Comparison of ENCODE assay signal across 8 cellular contexts in genomic region chr20:18019068-18019467, GRCh38. TPM values are rescaled to one million over a fixed set of nuclear protein-coding genes. Genes with fewer than 3 reads are reported as not detected.
DNase-seq lines count a peak whose midpoint lies in the region; ATAC-seq and TF ChIP-seq lines count a peak whose summit lies in the region.

No MANE protein-coding gene starts in this region.

- DNase-seq in activated naive CD4-positive, alpha-beta T cell treated with anti-CD3 and anti-CD28 coated beads for 36 hours, result peak; percentile 27
- no peak for DNase-seq in activated naive CD4-positive, alpha-beta T cell treated with Interleukin-2 at 50 U/mL for 16 hours
- DNase-seq in NCI-H2081 (lab: John Stamatoyannopoulos, UW) (no peak), RWPE1 (ENCODE audit: low spot score) (no peak)

- H3K27me3 ChIP-seq in liver (ENCODE audit: control insufficient read depth in 4 of 4, insufficient read depth in 4 of 4, low read length in 3 of 4), result no peaks in the 10 kb centered on the region

- peak; percentile 58 to 67 for TF ChIP-seq RAD21 in liver (IDR thresholded peaks at IDR 0.05)

- intact Hi-C loops in activated naive CD4-positive, alpha-beta T cell treated with anti-CD3 and anti-CD28 coated beads for 36 hours (cut with micrococcal nuclease), result no loop called here

- H3K4me1 ChIP-seq in liver (ENCODE audit: control insufficient read depth in 4 of 4, insufficient read depth in 4 of 4, low read length in 3 of 4), result no peaks in the 10 kb centered on the region

- H3K27ac ChIP-seq in VCaP, result no peak overlapping the region
- H3K27ac ChIP-seq in liver (ENCODE audit: low read depth in 1 of 2, low read length in 2 of 2), result no peak overlapping the region
- H3K27ac ChIP-seq in RWPE1, result no peak overlapping the region

- H3K4me3 Mint-ChIP-seq in activated naive CD4-positive, alpha-beta T cell treated with anti-CD3 and anti-CD28 coated beads for 36 hours, result no peak overlapping the region

- H3K9ac ChIP-seq in liver (ENCODE audit: low read depth in 1 of 2, low read length in 2 of 2), result no peak overlapping the region

- ATAC-seq in HG03066 (IDR thresholded peaks at IDR 0.05; ENCODE audit: low read depth, unreplicated experiment), result peak; percentile 66
- ATAC-seq in GM18519 (IDR thresholded peaks at IDR 0.05; ENCODE audit: low FRiP score, unreplicated experiment), result no peak

- no peaks in the 10 kb centered on the region for H3K4me1 Mint-ChIP-seq in activated naive CD4-positive, alpha-beta T cell treated with anti-CD3 and anti-CD28 coated beads for 36 hours (ENCODE audit: low read depth)

- no peak overlapping the region for H3K27ac Mint-ChIP-seq in activated naive CD4-positive, alpha-beta T cell treated with anti-CD3 and anti-CD28 coated beads for 36 hours

- no peak overlapping the region for H3K4me3 ChIP-seq in liver (ENCODE audit: low read depth in 1 of 3, low read length in 3 of 3)

- H3K9me3 ChIP-seq in liver (ENCODE audit: control insufficient read depth in 4 of 4, low read length in 3 of 4), result no peaks in the 10 kb centered on the region

- peak; percentile 44; the same call in 1 of the 2 replicates for TF ChIP-seq CTCF in VCaP (conservative IDR thresholded peaks at IDR 0.05)
- TF ChIP-seq CTCF in liver (IDR thresholded peaks at IDR 0.05; ENCODE audit: low read depth, low read length, missing input control), result peak; percentile 35
- TF ChIP-seq CTCF in RWPE1 (conservative IDR thresholded peaks at IDR 0.05; ENCODE audit: low read depth), result no peak; the same call in 1 of the 2 replicates

- POLR2A ChIA-PET in RWPE1 (lab: Yijun Ruan, JAX; ENCODE audit: low non-redundant PET), result no interaction called here

- CTCF ChIA-PET in activated naive CD4-positive, alpha-beta T cell treated with anti-CD3 and anti-CD28 coated beads for 36 hours (lab: Charles Lee), result no interaction called here
- CTCF ChIA-PET in RWPE1 (lab: Yijun Ruan, JAX), result no interaction called here

- H3K27me3 Mint-ChIP-seq in activated naive CD4-positive, alpha-beta T cell treated with anti-CD3 and anti-CD28 coated beads for 36 hours (ENCODE audit: low read depth), result peaks cover 3% of the 10 kb centered on the region

- WGBS in liver, result 8% methylated on average over 1 of the region's 1 CpG

- no peaks in the 10 kb centered on the region for H3K9me3 Mint-ChIP-seq in activated naive CD4-positive, alpha-beta T cell treated with anti-CD3 and anti-CD28 coated beads for 36 hours

- no peaks in the 10 kb centered on the region for H3K36me3 ChIP-seq in liver (ENCODE audit: control insufficient read depth in 4 of 4, insufficient read depth in 3 of 4, low read depth in 1 of 4, low read length in 3 of 4)

- H3K36me3 Mint-ChIP-seq in activated naive CD4-positive, alpha-beta T cell treated with anti-CD3 and anti-CD28 coated beads for 36 hours (ENCODE audit: low read depth), result no peaks in the 10 kb centered on the region

TF ChIP-seq in liver, 16 proteins besides CTCF, POLR2A, EP300 and RAD21:
- TF ChIP-seq, protein P1, sequence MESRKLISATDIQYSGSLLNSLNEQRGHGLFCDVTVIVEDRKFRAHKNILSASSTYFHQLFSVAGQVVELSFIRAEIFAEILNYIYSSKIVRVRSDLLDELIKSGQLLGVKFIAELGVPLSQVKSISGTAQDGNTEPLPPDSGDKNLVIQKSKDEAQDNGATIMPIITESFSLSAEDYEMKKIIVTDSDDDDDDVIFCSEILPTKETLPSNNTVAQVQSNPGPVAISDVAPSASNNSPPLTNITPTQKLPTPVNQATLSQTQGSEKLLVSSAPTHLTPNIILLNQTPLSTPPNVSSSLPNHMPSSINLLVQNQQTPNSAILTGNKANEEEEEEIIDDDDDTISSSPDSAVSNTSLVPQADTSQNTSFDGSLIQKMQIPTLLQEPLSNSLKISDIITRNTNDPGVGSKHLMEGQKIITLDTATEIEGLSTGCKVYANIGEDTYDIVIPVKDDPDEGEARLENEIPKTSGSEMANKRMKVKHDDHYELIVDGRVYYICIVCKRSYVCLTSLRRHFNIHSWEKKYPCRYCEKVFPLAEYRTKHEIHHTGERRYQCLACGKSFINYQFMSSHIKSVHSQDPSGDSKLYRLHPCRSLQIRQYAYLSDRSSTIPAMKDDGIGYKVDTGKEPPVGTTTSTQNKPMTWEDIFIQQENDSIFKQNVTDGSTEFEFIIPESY (IDR thresholded peaks at IDR 0.05), result no peak
- TF ChIP-seq, protein P2, sequence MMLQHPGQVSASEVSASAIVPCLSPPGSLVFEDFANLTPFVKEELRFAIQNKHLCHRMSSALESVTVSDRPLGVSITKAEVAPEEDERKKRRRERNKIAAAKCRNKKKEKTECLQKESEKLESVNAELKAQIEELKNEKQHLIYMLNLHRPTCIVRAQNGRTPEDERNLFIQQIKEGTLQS (IDR thresholded peaks at IDR 0.05), result no peak
- TF ChIP-seq HNF4G (IDR thresholded peaks at IDR 0.05), result no peak

RNA-seq across cellular contexts. Expression of gene OVOL2, which starts 38.6 kb away (rescaled TPM):
- total RNA-seq in activated naive CD4-positive, alpha-beta T cell treated with anti-CD3 and anti-CD28 coated beads for 36 hours, result not detected
- total RNA-seq in liver, result under 1 TPM in 1 of 2 donors, not detected in 1; 0.17 TPM
- polyA plus RNA-seq in liver, result under 1 TPM in 1 of 2 donors, not detected in 1; 0.13 TPM

RNA-seq across cellular contexts. Expression of gene MGME1, which starts 50.2 kb away (rescaled TPM):
- total RNA-seq in activated naive CD4-positive, alpha-beta T cell treated with anti-CD3 and anti-CD28 coated beads for 36 hours, result 10 to 100 TPM; 28.7 to 30.6 TPM
- total RNA-seq in liver, result 10 to 100 TPM in 1 of 2 donors, 1 to 10 TPM in 1; 5.9 to 26.8 TPM
- polyA plus RNA-seq in liver, result 1 to 10 TPM; 4.2 to 7.5 TPM

RNA-seq across cellular contexts. Expression of gene SNX5, which starts 50.5 kb away (rescaled TPM):
- total RNA-seq in activated naive CD4-positive, alpha-beta T cell treated with anti-CD3 and anti-CD28 coated beads for 36 hours, result 100 to 1,000 TPM; 228 to 237 TPM
- total RNA-seq in liver, result 10 to 100 TPM; 51.6 to 77.8 TPM
- 10 to 100 TPM; 32.8 to 40.8 TPM for polyA plus RNA-seq in liver
